In genomic region chr6:41546866-41547798, GRCh38 we compare ENCODE assay signal across 8 cellular contexts. TPM values are rescaled to one million over a fixed set of nuclear protein-coding genes. Genes with fewer than 3 reads are reported as not detected.
DNase-seq lines count a peak whose midpoint lies in the region; ATAC-seq and TF ChIP-seq lines count a peak whose summit lies in the region.

No MANE protein-coding gene starts in this region.

- H3K4me3 ChIP-seq in CD8-positive, alpha-beta memory T cell (ENCODE audit: low read length), result peak overlapping the region; percentile 79
- H3K4me3 ChIP-seq in mononuclear cell (ENCODE audit: low read length), result peak overlapping the region; percentile 48

- H3K27me3 Mint-ChIP-seq in CD8-positive, alpha-beta memory T cell, result peaks cover 5 to 10% of the 10 kb centered on the region in 2 donors
- H3K27me3 Mint-ChIP-seq in endothelial cell (ENCODE audit: unreplicated experiment) (peaks cover 10% of the 10 kb centered on the region), type B pancreatic cell (peaks cover 3% of the 10 kb centered on the region)

- H3K27me3 ChIP-seq in CD8-positive, alpha-beta memory T cell (ENCODE audit: insufficient read depth, low read length, poor library complexity, severe bottlenecking), result peaks cover 23% of the 10 kb centered on the region
- H3K27me3 ChIP-seq in mononuclear cell (ENCODE audit: insufficient read depth, low read length), result peaks cover 27% of the 10 kb centered on the region

- H3K9me3 Mint-ChIP-seq in CD8-positive, alpha-beta memory T cell, result no peaks in the 10 kb centered on the region
- H3K9me3 Mint-ChIP-seq in endothelial cell (ENCODE audit: unreplicated experiment) (no peaks in the 10 kb centered on the region), type B pancreatic cell (no peaks in the 10 kb centered on the region)

- H3K36me3 Mint-ChIP-seq in CD8-positive, alpha-beta memory T cell, result peaks cover 3 to 10% (median 5%) of the 10 kb centered on the region in 3 donors
- H3K36me3 Mint-ChIP-seq in endothelial cell (ENCODE audit: low read depth, unreplicated experiment), result peaks cover 5% of the 10 kb centered on the region
- H3K36me3 Mint-ChIP-seq in type B pancreatic cell, result peaks cover 15% of the 10 kb centered on the region

- H3K4me3 Mint-ChIP-seq in CD8-positive, alpha-beta memory T cell, result peak overlapping the region; percentile 91 to 97 (median 95)
- H3K4me3 Mint-ChIP-seq in endothelial cell (ENCODE audit: unreplicated experiment), result peak overlapping the region; percentile 98
- peak overlapping the region; percentile 98 for H3K4me3 Mint-ChIP-seq in type B pancreatic cell

- H3K36me3 ChIP-seq in CD8-positive, alpha-beta memory T cell (ENCODE audit: insufficient read depth, low read length), result no peaks in the 10 kb centered on the region

- POLR2A ChIA-PET in CD8-positive, alpha-beta memory T cell (lab: Charles Lee), result interaction anchor here (0.6 to 1.2 kb wide), 3 partner anchors 14 to 268 kb away, joined by 3 to 6 read pairs (median 3); no protein-coding TSS in a partner anchor

- peak; percentile 17 for ATAC-seq in GM19452 (IDR thresholded peaks at IDR 0.05; ENCODE audit: unreplicated experiment)
- peak; percentile 10 for ATAC-seq in HG03571 (IDR thresholded peaks at IDR 0.05; ENCODE audit: unreplicated experiment)
- ATAC-seq in GM21381 (IDR thresholded peaks at IDR 0.05; ENCODE audit: unreplicated experiment), result no peak

- no peaks in the 10 kb centered on the region for H3K9me3 ChIP-seq in CD8-positive, alpha-beta memory T cell (ENCODE audit: low read length)
- no peaks in the 10 kb centered on the region for H3K9me3 ChIP-seq in mononuclear cell (ENCODE audit: low read depth, low read length)

- CTCF ChIA-PET in CD8-positive, alpha-beta memory T cell (lab: Charles Lee), result interaction anchor here (1.3 kb wide), 2 partner anchors 17 to 40 kb away, joined by 3 read pairs; no protein-coding TSS in a partner anchor

- TF ChIP-seq CTCF in VCaP (conservative IDR thresholded peaks at IDR 0.05) (no peak), endothelial cell (IDR thresholded peaks at IDR 0.05; ENCODE audit: unreplicated experiment) (no peak), type B pancreatic cell (conservative IDR thresholded peaks at IDR 0.05) (no peak)

- H3K4me1 Mint-ChIP-seq in CD8-positive, alpha-beta memory T cell, result peaks cover 25 to 37% (median 37%) of the 10 kb centered on the region in 3 donors
- H3K4me1 Mint-ChIP-seq in endothelial cell (ENCODE audit: unreplicated experiment) (peaks cover 45% of the 10 kb centered on the region), type B pancreatic cell (ENCODE audit: unreplicated experiment) (peaks cover 53% of the 10 kb centered on the region)

- DNase-seq in CD8-positive, alpha-beta memory T cell, result peak in 4 of 5 donors; percentile 34 to 65 (median 39)
- DNase-seq in endothelial cell (ENCODE audit: low spot score), result peak; percentile 57
- DNase-seq in type B pancreatic cell (ENCODE audit: extremely low spot score, unreplicated experiment), result no peak

- H3K27ac Mint-ChIP-seq in CD8-positive, alpha-beta memory T cell, result peak overlapping the region; percentile 8 to 95 (median 87)
- H3K27ac Mint-ChIP-seq in endothelial cell (ENCODE audit: unreplicated experiment) (peak overlapping the region; percentile 72), type B pancreatic cell (peak overlapping the region; percentile 82)

- H3K4me1 ChIP-seq in CD8-positive, alpha-beta memory T cell (ENCODE audit: insufficient read depth, low read length), result peaks cover 42% of the 10 kb centered on the region
- peaks cover 36% of the 10 kb centered on the region for H3K4me1 ChIP-seq in mononuclear cell (ENCODE audit: insufficient read depth, low read length)

- peak overlapping the region; percentile 31 for H3K27ac ChIP-seq in CD8-positive, alpha-beta memory T cell (ENCODE audit: low read depth, low read length)
- peak overlapping the region; percentile 91 for H3K27ac ChIP-seq in VCaP

RNA-seq across cellular contexts. Expression of gene FOXP4, which starts 1.0 kb away (rescaled TPM):
- total RNA-seq in CD8-positive, alpha-beta memory T cell, result 10 to 100 TPM; 22.2 to 22.3 TPM
- polyA plus RNA-seq in CD8-positive, alpha-beta memory T cell, result 1.6 TPM
- 32.5 TPM for total RNA-seq in endothelial cell (ENCODE audit: unreplicated experiment)
- total RNA-seq in mononuclear cell, result 3.5 TPM
- total RNA-seq in type B pancreatic cell (ENCODE audit: low replicate concordance), result 62.2 and 100 TPM in 2 replicates
